8 cellular contexts compared by ENCODE assay signal in the genomic region with DNA sequence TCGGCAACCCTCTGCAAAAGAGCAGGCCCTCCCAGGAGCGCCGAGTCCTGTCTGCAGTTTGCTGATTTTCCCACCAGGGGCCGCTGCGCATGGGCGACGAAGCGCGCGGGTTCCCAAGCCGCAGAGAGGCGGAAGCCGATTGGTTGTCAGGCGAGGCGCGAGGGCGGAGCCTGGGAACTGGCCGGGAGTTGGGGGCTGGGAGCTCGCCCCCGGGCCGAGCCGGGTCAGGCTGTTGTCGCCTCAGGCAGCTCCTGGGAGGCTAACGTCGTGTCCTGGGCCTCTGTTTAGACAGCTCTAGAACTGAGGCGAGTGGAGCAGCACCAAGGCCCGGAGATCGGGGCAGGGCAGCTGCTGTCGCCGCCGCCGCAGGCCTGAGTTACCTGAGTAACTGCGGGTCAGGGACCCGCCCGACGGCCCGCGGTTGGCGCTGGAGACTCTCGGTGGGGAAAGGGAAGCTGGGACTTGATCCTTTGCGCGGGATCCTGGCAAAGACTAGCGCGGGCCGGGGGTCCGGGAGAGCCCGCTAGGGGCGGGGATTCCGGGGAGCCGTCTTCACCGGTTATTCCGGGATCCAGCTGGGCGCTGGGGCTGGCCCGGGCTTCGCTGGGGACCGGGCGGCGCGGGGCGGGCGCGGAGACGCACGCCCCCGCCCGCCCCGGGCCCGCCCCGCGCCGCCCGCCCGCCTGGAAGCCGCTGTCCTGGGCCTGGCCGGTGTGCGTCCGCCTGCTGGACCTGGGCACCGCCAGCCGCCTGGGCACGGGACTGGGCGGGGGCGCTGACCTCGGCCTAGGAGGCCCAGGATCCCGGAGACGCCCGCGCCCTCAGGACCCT. TPM values are rescaled to one million over a fixed set of nuclear protein-coding genes. Genes with fewer than 3 reads are reported as not detected.
DNase-seq lines count a peak whose midpoint lies in the region; FAIRE-seq and TF ChIP-seq lines count a peak whose summit lies in the region.

A gene (plus strand): TSS at position 688 of the 831 bp plus-strand sequence. CDS start 607 bp downstream, outside the sequence.

- no peak for FAIRE-seq in H54 (lab: Jason Lieb, UNC)

- no peaks in the 10 kb centered on the region for H3K9me3 ChIP-seq in stomach smooth muscle (ENCODE audit: control insufficient read depth in 2 of 2, low read length in 2 of 2)

- H3K27ac Mint-ChIP-seq in neural crest cell (ENCODE audit: unreplicated experiment) = peak within 1 kb of the TSS; percentile 27

- peaks cover 41% of the 10 kb centered on the region for H3K4me1 Mint-ChIP-seq in neural crest cell

- H3K36me3 ChIP-seq in stomach smooth muscle (ENCODE audit: control insufficient read depth in 2 of 2, insufficient read depth in 2 of 2, low read length in 2 of 2) = no peaks in the 10 kb centered on the region

- peak within 1 kb of the TSS; percentile 82 to 92 for H3K9ac ChIP-seq in stomach smooth muscle (ENCODE audit: low read length in 2 of 2)

- peak; percentile 92 for DNase-seq in G401 (ENCODE audit: low spot score)
- peak; percentile 96 for DNase-seq in H54 (ENCODE audit: insufficient read length, low spot score)
- peak; percentile 94 for DNase-seq in LoVo (ENCODE audit: low spot score)
- DNase-seq in SHP77 (lab: John Stamatoyannopoulos, UW) = peak; percentile 88 to 91
- peak; percentile 100 for DNase-seq in activated effector memory CD4-positive, alpha-beta T cell treated with anti-CD3 and anti-CD28 coated beads, Interleukin-2, amount 50 U/mL, for 16 hours
- DNase-seq in fibroblast of the conjunctiva (ENCODE audit: low read depth) = peak; percentile 87
- peak; percentile 99 for DNase-seq in neural crest cell (ENCODE audit: low read depth, low spot score)

- in situ Hi-C loops in G401 (cut with HindIII; ENCODE audit: low sequenced_read_pairs) = no loop called here

- H3K4me3 ChIP-seq in stomach smooth muscle (ENCODE audit: low read length in 2 of 2) = peak within 1 kb of the TSS; percentile 85 to 92

- no peaks in the 10 kb centered on the region for H3K27me3 ChIP-seq in stomach smooth muscle (ENCODE audit: control insufficient read depth in 1 of 2, insufficient read depth in 2 of 2, low read length in 2 of 2)

- H3K9me3 Mint-ChIP-seq in neural crest cell = no peaks in the 10 kb centered on the region

- H3K36me3 Mint-ChIP-seq in neural crest cell (ENCODE audit: low read depth) = no peaks in the 10 kb centered on the region

- H3K27ac ChIP-seq in stomach smooth muscle (ENCODE audit: low read length) = peak within 1 kb of the TSS; percentile 82

- peak within 1 kb of the TSS; percentile 93 for H3K4me3 Mint-ChIP-seq in neural crest cell

- H3K27me3 Mint-ChIP-seq in neural crest cell (ENCODE audit: low read depth) = no peaks in the 10 kb centered on the region

- peaks cover 44% of the 10 kb centered on the region for H3K4me1 ChIP-seq in stomach smooth muscle (ENCODE audit: control insufficient read depth, insufficient read depth, low read length)

- peak; percentile 98 for TF ChIP-seq CTCF in neural crest cell (conservative IDR thresholded peaks at IDR 0.05)

- TF ChIP-seq POLR2A in H54 (IDR thresholded peaks at IDR 0.05; ENCODE audit: low read depth, low read length) = peak; percentile 76

RNA-seq across cellular contexts. Expression of the gene that starts here (rescaled TPM):
- total RNA-seq in G401 (2014; rRNA removed; shearing (Covaris generic)) = 15.4 and 28.2 TPM in 2 replicates
- total RNA-seq in neural crest cell = 22.3 and 24.4 TPM in 2 replicates

Comparison
In these comparisons a context has a peak if more than half of its experiments do, and no peak if none do; other contexts are left out.
1. Peak in every context shown above with its lines: DNase-seq, H3K4me3 ChIP-seq and H3K27ac ChIP-seq.